ENCODE assay signal across 12 cellular contexts in the genomic region with DNA sequence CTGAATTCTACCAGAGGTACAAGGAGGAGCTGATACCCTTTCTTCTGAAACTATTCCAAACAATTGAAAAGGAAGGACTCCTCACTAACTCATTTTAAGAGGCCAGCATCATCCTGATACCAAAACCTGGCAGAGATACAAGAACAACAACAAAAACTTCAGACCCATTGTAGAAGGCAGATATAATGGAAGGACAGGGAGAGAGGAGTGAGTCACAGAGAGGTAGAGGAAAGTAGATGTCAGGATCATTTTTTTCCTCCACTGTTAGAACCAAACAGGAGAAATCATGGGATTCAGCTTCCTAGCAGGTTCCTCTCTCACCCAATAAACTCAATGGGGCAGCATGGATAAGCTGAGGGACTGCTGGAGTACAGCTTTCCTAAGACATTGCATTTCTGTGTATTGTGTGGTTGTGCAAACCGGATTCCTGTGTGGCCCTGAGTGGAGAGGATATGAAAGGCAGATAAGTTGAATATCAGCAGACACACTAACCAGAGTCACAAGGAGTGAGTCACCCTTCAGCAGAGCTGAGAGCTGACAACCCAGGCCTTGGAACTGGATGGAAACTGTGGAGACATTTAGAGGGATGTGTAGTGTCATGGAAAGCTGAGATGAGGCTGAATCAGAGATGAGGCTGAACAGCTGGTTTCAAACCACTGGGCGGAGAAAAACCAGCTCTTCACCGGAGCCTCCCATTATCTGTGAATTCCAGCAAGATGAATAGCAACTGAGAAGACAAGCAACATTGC.
A peak's percentile ranks its signal among the peaks of the same experiment; 100 is the strongest.
DNase-seq lines count a peak whose midpoint lies in the region; ATAC-seq and TF ChIP-seq lines count a peak whose summit lies in the region.
"Had no signal": no experiment of that assay in that cellular context is flagged by ENCODE, and none has a peak within 500 bp of the region (broad histone marks: within the 10 kb centered on the region; RNA-seq: fewer than 3 reads in every experiment).

No MANE protein-coding gene starts in this region.

- no peak overlapping the region for H3K9ac ChIP-seq in trophoblast cell (ENCODE audit: low read length)

- H3K4me1 Mint-ChIP-seq in activated T-cell treated with anti-CD3 and anti-CD28 coated beads, Interleukin-2, amount 50 U/mL, for 72 hours (ENCODE audit: low read depth): no peaks in the 10 kb centered on the region
- H3K4me1 Mint-ChIP-seq: activated naive CD4-positive, alpha-beta T cell treated with anti-CD3 and anti-CD28 coated beads, Interleukin-2, amount 50 U/mL, for 24 hours had no signal

- DNase-seq in ELR (ENCODE audit: low read depth): peak; percentile 96
- DNase-seq in foreskin fibroblast: peak; percentile 98 to 99
- peak; percentile 85 to 87 for DNase-seq in trophoblast cell
- DNase-seq in NCI-H345 (lab: John Stamatoyannopoulos, UW): no peak
- DNase-seq in posterior vena cava (ENCODE audit: low spot score): no peak
- no peak for DNase-seq in activated T-cell treated with anti-CD3 and anti-CD28 coated beads, Interleukin-2, amount 50 U/mL, for 72 hours
- DNase-seq: midbrain had no signal

- no peak overlapping the region for H2BK5ac ChIP-seq in trophoblast cell (ENCODE audit: low read depth, low read length, poor library complexity)

- no peak overlapping the region for H4K12ac ChIP-seq in trophoblast cell (ENCODE audit: low read depth, low read length)

- H3K79me2 ChIP-seq in trophoblast cell (ENCODE audit: control insufficient read depth, insufficient read depth, low read length, poor library complexity): peaks cover 1% of the 10 kb centered on the region

- no peak overlapping the region for H2BK12ac ChIP-seq in trophoblast cell (ENCODE audit: low read length)

- no peak overlapping the region for H2AK5ac ChIP-seq in trophoblast cell (ENCODE audit: low read length)

- peaks cover 0 to 5% of the 10 kb centered on the region in 2 donors for H3K9me3 Mint-ChIP-seq in activated T-cell treated with anti-CD3 and anti-CD28 coated beads, Interleukin-2, amount 50 U/mL, for 72 hours
- H3K9me3 Mint-ChIP-seq: activated naive CD4-positive, alpha-beta T cell treated with anti-CD3 and anti-CD28 coated beads, Interleukin-2, amount 50 U/mL, for 24 hours had no signal

- H3K9me3 ChIP-seq in trophoblast cell (ENCODE audit: insufficient read depth, low read depth, low read length): peaks cover 3% of the 10 kb centered on the region
- H3K9me3 ChIP-seq: HAP-1 had no signal

- H3K27me3 Mint-ChIP-seq in activated T-cell treated with anti-CD3 and anti-CD28 coated beads, Interleukin-2, amount 50 U/mL, for 72 hours (ENCODE audit: low read depth): no peaks in the 10 kb centered on the region

- H2AFZ ChIP-seq in trophoblast cell (ENCODE audit: insufficient read depth, low read length, poor library complexity): no peak overlapping the region

- H3K18ac ChIP-seq in trophoblast cell (ENCODE audit: low read length): no peak overlapping the region

- H4K8ac ChIP-seq in trophoblast cell (ENCODE audit: low read depth, low read length): no peak overlapping the region

- H3K36me3 Mint-ChIP-seq in activated T-cell treated with anti-CD3 and anti-CD28 coated beads, Interleukin-2, amount 50 U/mL, for 72 hours (ENCODE audit: insufficient read depth in 2 of 2): peaks cover 0 to 2% of the 10 kb centered on the region in 2 donors
- H3K36me3 Mint-ChIP-seq: activated naive CD4-positive, alpha-beta T cell treated with anti-CD3 and anti-CD28 coated beads, Interleukin-2, amount 50 U/mL, for 24 hours had no signal

- intact Hi-C loops in posterior vena cava (cut with DNase I): no loop called here

- no peaks in the 10 kb centered on the region for H3K27me3 ChIP-seq in trophoblast cell (ENCODE audit: insufficient read depth, low read length)

- WGBS in trophoblast cell (ENCODE audit: extremely low coverage, insufficient coverage, insufficient read length): no CpG with 5 or more reads among the region's 3 CpGs

- peak overlapping the region; percentile 91 for H3K27ac ChIP-seq in trophoblast cell (ENCODE audit: low read depth, low read length)

- TF ChIP-seq CTCF in foreskin fibroblast (IDR thresholded peaks at IDR 0.05; ENCODE audit: low read depth, low read length): no peak

- no peak overlapping the region for H3K4ac ChIP-seq in trophoblast cell (ENCODE audit: low read depth, low read length)

- ATAC-seq in SK-N-SH treated with all-trans-retinoic acid at 6 μM for 48 hours: peak; percentile 97
- ATAC-seq in HG02870 (IDR thresholded peaks at IDR 0.05; ENCODE audit: unreplicated experiment): no peak
- no peak for ATAC-seq in activated T-cell treated with anti-CD3 and anti-CD28 coated beads, Interleukin-2, amount 50 U/mL, for 72 hours (replicated peaks in 1 of 2)

- H3K27ac Mint-ChIP-seq in activated T-cell treated with anti-CD3 and anti-CD28 coated beads, Interleukin-2, amount 50 U/mL, for 72 hours: no peak overlapping the region
- H3K27ac Mint-ChIP-seq: activated naive CD4-positive, alpha-beta T cell treated with anti-CD3 and anti-CD28 coated beads, Interleukin-2, amount 50 U/mL, for 24 hours; T-helper 1 cell treated with Interleukin-12 subunit alpha and Interleukin-12 subunit beta and Interleukin-4 antibody, amounts not matched to agents 30 μg/mL and 1 μg/mL, for 36 hours had no signal

- H3K4me3 ChIP-seq in foreskin fibroblast (ENCODE audit: low read depth in 1 of 2, low read length in 2 of 2): no peak overlapping the region
- no peak overlapping the region for H3K4me3 ChIP-seq in trophoblast cell (ENCODE audit: low read depth, low read length)
- H3K4me3 ChIP-seq: HAP-1 had no signal

- H3K79me1 ChIP-seq in trophoblast cell (ENCODE audit: low read length): peaks cover 2% of the 10 kb centered on the region

- H3K4me2 ChIP-seq in trophoblast cell (ENCODE audit: low read length): no peak overlapping the region

- peak overlapping the region; percentile 14 for H2BK120ac ChIP-seq in trophoblast cell (ENCODE audit: insufficient read depth, low read length, poor library complexity)

- no peaks in the 10 kb centered on the region for H3K36me3 ChIP-seq in trophoblast cell (ENCODE audit: control insufficient read depth in 1 of 2, insufficient read depth in 2 of 2, low read length in 2 of 2)
- H3K36me3 ChIP-seq: HAP-1 had no signal

- no peak overlapping the region for H3K23ac ChIP-seq in trophoblast cell (ENCODE audit: low read length)

- H3K4me3 Mint-ChIP-seq in activated T-cell treated with anti-CD3 and anti-CD28 coated beads, Interleukin-2, amount 50 U/mL, for 72 hours: no peak overlapping the region
- H3K4me3 Mint-ChIP-seq: activated naive CD4-positive, alpha-beta T cell treated with anti-CD3 and anti-CD28 coated beads, Interleukin-2, amount 50 U/mL, for 24 hours; T-helper 1 cell treated with Interleukin-12 subunit alpha and Interleukin-12 subunit beta and Interleukin-4 antibody, amounts not matched to agents 30 μg/mL and 1 μg/mL, for 36 hours had no signal

- peaks cover 4 to 6% of the 10 kb centered on the region in 2 experiments for H3K4me1 ChIP-seq in trophoblast cell (ENCODE audit: control insufficient read depth in 1 of 2, insufficient read depth in 2 of 2, low read length in 2 of 2)
- H3K4me1 ChIP-seq: HAP-1 had no signal

- H4K91ac ChIP-seq in trophoblast cell (ENCODE audit: low read depth, low read length): no peak overlapping the region

- no peak overlapping the region for H3K14ac ChIP-seq in trophoblast cell (ENCODE audit: low read length)

TF ChIP-seq in SK-N-SH treated with all-trans-retinoic acid at 6 μM for 48 hours, 23 proteins besides CTCF, POLR2A, EP300 and RAD21 (continues in another document):
- TF ChIP-seq ZNF70 (CRISPR knock-in tag; IDR thresholded peaks at IDR 0.05): no peak
- no peak for TF ChIP-seq PATZ1 (CRISPR knock-in tag; IDR thresholded peaks at IDR 0.05; ENCODE audit: borderline replicate concordance)
- no peak for TF ChIP-seq POU6F1 (CRISPR knock-in tag; IDR thresholded peaks at IDR 0.05; ENCODE audit: borderline replicate concordance, low read depth)
- TF ChIP-seq ISL1 (CRISPR knock-in tag; IDR thresholded peaks at IDR 0.05): peak; percentile 75
- TF ChIP-seq TCF4 (CRISPR knock-in tag; IDR thresholded peaks at IDR 0.05; ENCODE audit: borderline replicate concordance): no peak
- TF ChIP-seq BACH2 (CRISPR knock-in tag; IDR thresholded peaks at IDR 0.05; ENCODE audit: borderline replicate concordance): no peak
- no peak for TF ChIP-seq ESRRG (CRISPR knock-in tag; IDR thresholded peaks at IDR 0.05)
- TF ChIP-seq ZFP3 (CRISPR knock-in tag; IDR thresholded peaks at IDR 0.05): 0 out of 2 replicates have a peak, but pooled peaks have one; percentile 19
- TF ChIP-seq OSR1 (CRISPR knock-in tag; IDR thresholded peaks at IDR 0.05): no peak
- no peak for TF ChIP-seq GLIS3 (CRISPR knock-in tag; IDR thresholded peaks at IDR 0.05)
- TF ChIP-seq ZFP30 (CRISPR knock-in tag; IDR thresholded peaks at IDR 0.05): no peak
- peak; percentile 47; the same call in 1 of the 2 replicates for TF ChIP-seq TOX (CRISPR knock-in tag; IDR thresholded peaks at IDR 0.05; ENCODE audit: borderline replicate concordance)
- peak; percentile 42; the same call in 1 of the 2 replicates for TF ChIP-seq SNAI2 (CRISPR knock-in tag; IDR thresholded peaks at IDR 0.05)

Comparison
In these comparisons a context has a peak if more than half of its experiments do, and no peak if none do; other contexts are left out.
1. DNase-seq: peak in ELR (single experiment), foreskin fibroblast (2 of 2) and trophoblast cell (2 of 2); none in NCI-H345 (single experiment), posterior vena cava (single experiment) and activated T-cell treated with anti-CD3 and anti-CD28 coated beads, Interleukin-2, amount 50 U/mL, for 72 hours (0 of 2).